8 cellular contexts compared by ENCODE assay signal in genomic region chr9:15211160-15211993, GRCh38.
DNase-seq lines count a peak whose midpoint lies in the region; ATAC-seq, FAIRE-seq and TF ChIP-seq lines count a peak whose summit lies in the region.

No MANE protein-coding gene starts in this region.

- no peaks in the 10 kb centered on the region for H3K27me3 Mint-ChIP-seq in activated T-helper 17 cell treated with anti-CD3 and anti-CD28 coated beads, Interleukin-2, amount 50 U/mL, for 72 hours

- peaks cover 10% of the 10 kb centered on the region for H3K4me1 Mint-ChIP-seq in activated T-helper 17 cell treated with anti-CD3 and anti-CD28 coated beads, Interleukin-2, amount 50 U/mL, for 72 hours

- H3K9me1 ChIP-seq in K562 (ENCODE audit: control insufficient read depth, insufficient read depth, low read length), result no peaks in the 10 kb centered on the region

- peaks cover 57% of the 10 kb centered on the region for H3K36me3 Mint-ChIP-seq in activated T-helper 17 cell treated with anti-CD3 and anti-CD28 coated beads, Interleukin-2, amount 50 U/mL, for 72 hours (ENCODE audit: low read depth)

- in situ Hi-C loops in K562 (cut with MboI), result loop anchor here (10.0 to 25.0 kb wide), 2 partner anchors 203 to 401 kb away; no protein-coding TSS in a partner anchor

- peak; percentile 65 to 72 for TF ChIP-seq RAD21 in K562 (CRISPR knock-in tag; conservative IDR thresholded peaks at IDR 0.05 in 1 of 2, IDR thresholded peaks at IDR 0.05 in 1 of 2)

- no peak for TF ChIP-seq POLR2A in K562 (conservative IDR thresholded peaks at IDR 0.05)

- intact Hi-C loops in K562 (cut with micrococcal nuclease), result loop anchor here (1.0 to 5.0 kb wide), 2 partner anchors 206 to 395 kb away; no protein-coding TSS in a partner anchor

- peak; percentile 64 to 69 (median 64) for TF ChIP-seq CTCF in K562 (IDR thresholded peaks at IDR 0.05 in 2 of 3, conservative IDR thresholded peaks at IDR 0.05 in 1 of 3; ENCODE audit: insufficient read depth in 2 of 3, low read depth in 1 of 3, low read length in 3 of 3)

- H3K27ac ChIP-seq in K562 (ENCODE audit: extremely low read depth, low read depth, low read length), result no peak overlapping the region

- H3K4me3 Mint-ChIP-seq in activated T-helper 17 cell treated with anti-CD3 and anti-CD28 coated beads, Interleukin-2, amount 50 U/mL, for 72 hours, result no peak overlapping the region

- DNase-seq in GM03348 (ENCODE audit: low spot score), result peak; percentile 73
- peak; percentile 52 for DNase-seq in H7
- peak; percentile 50 for DNase-seq in NCI-H1048 (lab: John Stamatoyannopoulos, UW)
- DNase-seq in T-helper 2 cell, result peak in 4 of 5 experiments; percentile 15 to 63 (median 24)
- peak; percentile 21 to 62 (median 30) for DNase-seq in K562 (ENCODE audit: extremely low read depth in 1 of 4, low spot score in 3 of 4)
- DNase-seq in iPS DF 4.7 (ENCODE audit: extremely low read depth, low spot score), result peak; percentile 72
- DNase-seq in stimulated activated CD4-positive, alpha-beta T cell treated with anti-CD3 and anti-CD28 coated beads, Interleukin-12 subunit alpha, Interleukin-12 subunit beta, amount 100 ng/mL, for 24 hours (ENCODE audit: low read depth in 2 of 2), result peak; percentile 27 to 36

- TF ChIP-seq EP300 in K562 (IDR thresholded peaks at IDR 0.05; ENCODE audit: low read length), result no peak

- H3K9ac ChIP-seq in K562 (ENCODE audit: insufficient read depth in 1 of 2, low read depth in 2 of 2, low read length in 2 of 2), result no peak overlapping the region

- no peak overlapping the region for H3K4me3 ChIP-seq in H7 (ENCODE audit: insufficient read depth, low read depth, low read length)
- H3K4me3 ChIP-seq in K562, result no peak overlapping the region

- CTCF ChIA-PET in K562 (lab: Yijun Ruan, JAX; ENCODE audit: low intra/inter-chr PET ratio), result interaction anchor here (0.6 to 1.5 kb wide), 3 partner anchors 48 to 431 kb away, joined by 3 to 8 read pairs (median 3); no protein-coding TSS in a partner anchor

- H3K27me3 ChIP-seq in H7 (ENCODE audit: control insufficient read depth, insufficient read depth, low read length) (no peaks in the 10 kb centered on the region), K562 (ENCODE audit: control insufficient read depth in 2 of 2, insufficient read depth in 2 of 2, low read length in 2 of 2) (no peaks in the 10 kb centered on the region)

- H3K27ac Mint-ChIP-seq in activated T-helper 17 cell treated with anti-CD3 and anti-CD28 coated beads, Interleukin-2, amount 50 U/mL, for 72 hours, result no peak overlapping the region

- no peaks in the 10 kb centered on the region; the same call in 1 of the 2 replicates for H3K36me3 ChIP-seq in H7 (replicated peaks; ENCODE audit: control insufficient read depth, insufficient read depth, low read length)
- H3K36me3 ChIP-seq in K562 (ENCODE audit: control insufficient read depth, insufficient read depth, low read length), result no peaks in the 10 kb centered on the region

- no peak overlapping the region for H2AFZ ChIP-seq in K562 (ENCODE audit: low read depth, low read length)

- H4K20me1 ChIP-seq in K562 (replicated peaks; ENCODE audit: control insufficient read depth, insufficient read depth, low read length), result no peaks in the 10 kb centered on the region

- no peak overlapping the region for H3K4me2 ChIP-seq in K562 (ENCODE audit: insufficient read depth, low read length)

- no TSS peak for BruUV-seq in K562 (replicated peaks; lab: Mats Ljungman, UMichigan)

- no peaks in the 10 kb centered on the region for H3K4me1 ChIP-seq in K562 (replicated peaks in 1 of 2; ENCODE audit: control insufficient read depth in 2 of 2, insufficient read depth in 2 of 2, low read length in 2 of 2)

- no peaks in the 10 kb centered on the region for H3K79me2 ChIP-seq in K562 (ENCODE audit: control insufficient read depth, insufficient read depth, low read length)

- peak; percentile 58; the same call in 1 of the 3 replicates for ATAC-seq in K562
- ATAC-seq in activated T-helper 17 cell treated with anti-CD3 and anti-CD28 coated beads, Interleukin-2, amount 50 U/mL, for 72 hours (replicated peaks), result no peak

- no peaks in the 10 kb centered on the region for H3K9me3 ChIP-seq in K562 (replicated peaks; ENCODE audit: control insufficient read depth, insufficient read depth, low read depth, low read length)

- POLR2A ChIA-PET in K562 (lab: Yijun Ruan, JAX), result no interaction called here

- H3K9me3 Mint-ChIP-seq in activated T-helper 17 cell treated with anti-CD3 and anti-CD28 coated beads, Interleukin-2, amount 50 U/mL, for 72 hours, result no peaks in the 10 kb centered on the region

- 0% methylated on average over 7 of the region's 7 CpGs for WGBS in K562 (ENCODE audit: insufficient coverage, low coverage, missing lambda C conversion rate)

- no peak for FAIRE-seq in K562 (lab: Jason Lieb, UNC)

TF ChIP-seq in K562, 482 proteins besides CTCF, POLR2A, EP300 and RAD21:
- TF ChIP-seq SMC3 (conservative IDR thresholded peaks at IDR 0.05; ENCODE audit: insufficient read depth, low read depth, low read length) (peak; percentile 74), FOXJ3 (CRISPR knock-in tag; IDR thresholded peaks at IDR 0.05) (no peak), CUX1 (CRISPR knock-in tag; IDR thresholded peaks at IDR 0.05) (no peak), HEY1 (CRISPR knock-in tag; IDR thresholded peaks at IDR 0.05; ENCODE audit: borderline replicate concordance) (no peak)
